Comparison of ENCODE assay signal across 20 cellular contexts in genomic region chr16:64094170-64094960, GRCh38.
DNase-seq lines count a peak whose midpoint lies in the region; ATAC-seq and TF ChIP-seq lines count a peak whose summit lies in the region.
"Had no signal": no experiment of that assay in that cellular context is flagged by ENCODE, and none has a peak within 500 bp of the region (broad histone marks: within the 10 kb centered on the region; RNA-seq: fewer than 3 reads in every experiment).

No MANE protein-coding gene starts in this region.

- no peak for TF ChIP-seq CTCF in mesothelial cell of epicardium (IDR thresholded peaks at IDR 0.05; ENCODE audit: unreplicated experiment)

- no peak overlapping the region for H2BK15ac ChIP-seq in mesenchymal stem cell (ENCODE audit: low read depth, poor library complexity, severe bottlenecking)

- H4K8ac ChIP-seq in mesenchymal stem cell (ENCODE audit: low read length) (no peak overlapping the region), trophoblast cell (ENCODE audit: low read depth, low read length) (no peak overlapping the region)

- no peak overlapping the region for H4K12ac ChIP-seq in trophoblast cell (ENCODE audit: low read depth, low read length)

- H3K4ac ChIP-seq in mesenchymal stem cell (ENCODE audit: low read depth in 1 of 2, low read length in 2 of 2) (no peak overlapping the region), trophoblast cell (ENCODE audit: low read depth, low read length) (no peak overlapping the region)

- H3K79me1 ChIP-seq in mesenchymal stem cell (replicated peaks; ENCODE audit: low read length, poor library complexity, severe bottlenecking) (no peaks in the 10 kb centered on the region), trophoblast cell (ENCODE audit: low read length) (no peaks in the 10 kb centered on the region)

- no peak overlapping the region for H2AFZ ChIP-seq in mesenchymal stem cell (ENCODE audit: low read depth, low read length)
- no peak overlapping the region for H2AFZ ChIP-seq in trophoblast cell (ENCODE audit: insufficient read depth, low read length, poor library complexity)

- H3K4me3 Mint-ChIP-seq in mesothelial cell of epicardium = no peak overlapping the region
- H3K4me3 Mint-ChIP-seq: activated CD4-positive, alpha-beta T cell treated with anti-CD3 and anti-CD28 coated beads, Interleukin-2, amount 10 ng/mL, durations not matched to agents 24 days and 14 days; CD4-positive, CD25-positive, alpha-beta regulatory T cell; nephron; T-cell had no signal

- no peaks in the 10 kb centered on the region for H3K9me3 Mint-ChIP-seq in mesothelial cell of epicardium
- H3K9me3 Mint-ChIP-seq: nephron had no signal

- DNase-seq in AG20443 (ENCODE audit: low spot score) (peak; percentile 14), LHCN-M2 (ENCODE audit: low read depth) (peak; percentile 22), cerebellum (ENCODE audit: low spot score) (peak; percentile 61), mesenchymal stem cell (peak; percentile 38), mesothelial cell of epicardium (ENCODE audit: low spot score in 2 of 2, unreplicated experiment in 2 of 2) (no peak), trophoblast cell (no peak), DMS79 (lab: John Stamatoyannopoulos, UW) (no peak)
- DNase-seq: activated CD4-positive, alpha-beta T cell treated with anti-CD3 and anti-CD28 coated beads, Interleukin-2, amount 10 ng/mL, durations not matched to agents 24 days and 14 days; CD4-positive, CD25-positive, alpha-beta regulatory T cell; left lung; stimulated activated CD4-positive, alpha-beta T cell treated with anti-CD3 and anti-CD28 coated beads, Interleukin-4, amount 100 ng/mL, for 1 hour; stimulated activated naive CD8-positive, alpha-beta T cell treated with anti-CD3 and anti-CD28 coated beads, Interleukin-15, Interleukin-2, amounts not matched to agents 100 U/mL and 50 U/mL, for 24 hours; T-cell; tibial artery had no signal

- H3K9me3 ChIP-seq in mesenchymal stem cell (ENCODE audit: control insufficient read depth, low read length) = peaks cover 8% of the 10 kb centered on the region
- no peaks in the 10 kb centered on the region for H3K9me3 ChIP-seq in trophoblast cell (ENCODE audit: insufficient read depth, low read depth, low read length)
- H3K9me3 ChIP-seq: left lung, tibial artery had no signal

- no peak overlapping the region for H2BK120ac ChIP-seq in mesenchymal stem cell (ENCODE audit: low read depth, low read length)
- H2BK120ac ChIP-seq in trophoblast cell (ENCODE audit: insufficient read depth, low read length, poor library complexity) = no peak overlapping the region

- no peak overlapping the region for H2BK12ac ChIP-seq in mesenchymal stem cell (ENCODE audit: low read length in 2 of 2)
- no peak overlapping the region for H2BK12ac ChIP-seq in trophoblast cell (ENCODE audit: low read length)

- H3K4me2 ChIP-seq in mesenchymal stem cell (ENCODE audit: low read length, poor library complexity, severe bottlenecking) (no peak overlapping the region), trophoblast cell (ENCODE audit: low read length) (no peak overlapping the region)

- ATAC-seq in GM18867 (IDR thresholded peaks at IDR 0.05; ENCODE audit: unreplicated experiment) = no peak
- ATAC-seq: left lung; stimulated activated naive CD8-positive, alpha-beta T cell treated with anti-CD3 and anti-CD28 coated beads, Interleukin-15, Interleukin-2, amounts not matched to agents 100 U/mL and 50 U/mL, for 24 hours; T-cell had no signal

- no peak overlapping the region for H3K18ac ChIP-seq in mesenchymal stem cell (ENCODE audit: low read depth in 1 of 2, low read length in 2 of 2)
- no peak overlapping the region for H3K18ac ChIP-seq in trophoblast cell (ENCODE audit: low read length)

- H3K36me3 Mint-ChIP-seq in mesothelial cell of epicardium = no peaks in the 10 kb centered on the region
- H3K36me3 Mint-ChIP-seq: CD4-positive, CD25-positive, alpha-beta regulatory T cell; T-cell had no signal

- H3K23ac ChIP-seq in mesenchymal stem cell (ENCODE audit: low read length in 2 of 2) = no peak overlapping the region
- H3K23ac ChIP-seq in trophoblast cell (ENCODE audit: low read length) = no peak overlapping the region

- H3K9ac ChIP-seq in mesenchymal stem cell (ENCODE audit: low read length) (no peak overlapping the region), trophoblast cell (ENCODE audit: low read length) (no peak overlapping the region)

- no peaks in the 10 kb centered on the region for H3K79me2 ChIP-seq in trophoblast cell (ENCODE audit: control insufficient read depth, insufficient read depth, low read length, poor library complexity)

- no peak overlapping the region for H3K4me3 ChIP-seq in mesenchymal stem cell (ENCODE audit: insufficient read depth in 1 of 2, low read depth in 1 of 2, low read length in 2 of 2)
- H3K4me3 ChIP-seq in trophoblast cell (ENCODE audit: low read depth, low read length) = no peak overlapping the region
- H3K4me3 ChIP-seq: cardiac muscle cell, dorsolateral prefrontal cortex, left lung, tibial artery had no signal

- H4K91ac ChIP-seq in mesenchymal stem cell (ENCODE audit: low read length) (no peak overlapping the region), trophoblast cell (ENCODE audit: low read depth, low read length) (no peak overlapping the region)

- no peak overlapping the region for H3K14ac ChIP-seq in mesenchymal stem cell (ENCODE audit: low read length in 2 of 2)
- no peak overlapping the region for H3K14ac ChIP-seq in trophoblast cell (ENCODE audit: low read length)

- H3K27me3 ChIP-seq in mesenchymal stem cell (ENCODE audit: control insufficient read depth in 1 of 2, insufficient read depth in 1 of 2, low read length in 2 of 2) (no peaks in the 10 kb centered on the region), trophoblast cell (ENCODE audit: insufficient read depth, low read length) (no peaks in the 10 kb centered on the region)
- H3K27me3 ChIP-seq: cardiac muscle cell, dorsolateral prefrontal cortex, left lung, tibial artery had no signal

- H3K4me1 ChIP-seq in mesenchymal stem cell (ENCODE audit: control insufficient read depth, insufficient read depth, low read depth, low read length) (no peaks in the 10 kb centered on the region), trophoblast cell (ENCODE audit: control insufficient read depth in 1 of 2, insufficient read depth in 2 of 2, low read length in 2 of 2) (no peaks in the 10 kb centered on the region)
- H3K4me1 ChIP-seq: left lung, tibial artery had no signal

- H2BK5ac ChIP-seq in mesenchymal stem cell (ENCODE audit: low read depth, low read length, poor library complexity, severe bottlenecking) = no peak overlapping the region
- H2BK5ac ChIP-seq in trophoblast cell (ENCODE audit: low read depth, low read length, poor library complexity) = no peak overlapping the region

- H3K27ac ChIP-seq in mesenchymal stem cell (ENCODE audit: low read length, poor library complexity, severe bottlenecking) (no peak overlapping the region), trophoblast cell (ENCODE audit: low read depth, low read length) (no peak overlapping the region)
- H3K27ac ChIP-seq: cardiac muscle cell, dorsolateral prefrontal cortex, epithelial cell of prostate, left lung, tibial artery had no signal

- H2AK5ac ChIP-seq in mesenchymal stem cell (ENCODE audit: low read length, severe bottlenecking) (no peak overlapping the region), trophoblast cell (ENCODE audit: low read length) (no peak overlapping the region)

- no peak overlapping the region for H3K27ac Mint-ChIP-seq in mesothelial cell of epicardium
- H3K27ac Mint-ChIP-seq: activated CD4-positive, alpha-beta T cell treated with anti-CD3 and anti-CD28 coated beads, Interleukin-2, amount 10 ng/mL, durations not matched to agents 24 days and 14 days; CD4-positive, CD25-positive, alpha-beta regulatory T cell; nephron; progenitor cell of endocrine pancreas; T-cell had no signal

- no peaks in the 10 kb centered on the region for H3K36me3 ChIP-seq in mesenchymal stem cell (ENCODE audit: control insufficient read depth in 1 of 2, insufficient read depth in 2 of 2, low read depth in 1 of 2, low read length in 2 of 2)
- H3K36me3 ChIP-seq in trophoblast cell (ENCODE audit: control insufficient read depth in 1 of 2, insufficient read depth in 2 of 2, low read length in 2 of 2) = no peaks in the 10 kb centered on the region
- H3K36me3 ChIP-seq: cardiac muscle cell, left lung, tibial artery had no signal

- no peaks in the 10 kb centered on the region for H3K4me1 Mint-ChIP-seq in mesothelial cell of epicardium
- H3K4me1 Mint-ChIP-seq: activated CD4-positive, alpha-beta T cell treated with anti-CD3 and anti-CD28 coated beads, Interleukin-2, amount 10 ng/mL, durations not matched to agents 24 days and 14 days; CD4-positive, CD25-positive, alpha-beta regulatory T cell; nephron; T-cell had no signal

- H3K27me3 Mint-ChIP-seq in mesothelial cell of epicardium (ENCODE audit: low read depth) = peaks cover 2% of the 10 kb centered on the region
- H3K27me3 Mint-ChIP-seq: activated CD4-positive, alpha-beta T cell treated with anti-CD3 and anti-CD28 coated beads, Interleukin-2, amount 10 ng/mL, durations not matched to agents 24 days and 14 days; CD4-positive, CD25-positive, alpha-beta regulatory T cell; progenitor cell of endocrine pancreas; T-cell had no signal

- 69% methylated on average over 3 of the region's 4 CpGs for WGBS in mesenchymal stem cell
- WGBS in trophoblast cell (ENCODE audit: extremely low coverage, insufficient coverage, insufficient read length) = no CpG with 5 or more reads among the region's 4 CpGs

Comparison
In these comparisons a context has a peak if more than half of its experiments do, and no peak if none do; other contexts are left out.
1. DNase-seq: peak in AG20443 (single experiment), LHCN-M2 (single experiment), cerebellum (single experiment) and mesenchymal stem cell (single experiment); none in mesothelial cell of epicardium (0 of 2), trophoblast cell (0 of 2) and DMS79 (single experiment).